Comparison of ENCODE assay signal across 11 cellular contexts in the genomic region with DNA sequence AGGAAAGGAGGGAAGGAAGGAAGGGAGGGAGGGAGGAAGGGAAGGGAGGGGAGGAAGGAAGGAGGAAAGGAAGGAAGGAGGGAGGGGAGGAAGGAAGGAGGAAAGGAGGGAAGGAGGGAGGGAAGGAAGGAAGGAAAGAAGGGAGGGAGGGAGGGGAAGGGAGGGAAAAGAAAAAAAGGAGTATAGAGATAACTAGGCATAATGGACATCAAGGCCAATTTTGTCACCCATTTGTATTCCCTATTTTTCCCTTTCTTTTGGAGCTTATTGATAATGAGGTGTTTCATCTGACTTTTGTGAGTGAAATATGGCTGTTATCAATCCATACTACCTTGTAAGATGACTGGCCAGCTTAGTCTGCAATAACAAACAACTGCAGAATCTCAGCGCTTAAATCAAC.
"Had no signal": no experiment of that assay in that cellular context is flagged by ENCODE, and none has a peak within 500 bp of the region (broad histone marks: within the 10 kb centered on the region; RNA-seq: fewer than 3 reads in every experiment).

No MANE protein-coding gene starts in this region.

- ATAC-seq: HCT116 had no signal

- H3K9ac ChIP-seq: GM23248 had no signal

- H3K4me1 ChIP-seq: HAP-1 had no signal

- H3K4me2 ChIP-seq: GM23338 had no signal

- H3K36me3 ChIP-seq: HAP-1 had no signal

- H2AFZ ChIP-seq: GM23248, GM23338 had no signal

- H3K4me3 ChIP-seq: GM23248, GM23338, HAP-1 had no signal

- DNase-seq: GM23248, GOT3, H7, H9, HCEC 1CT, HFFc6 had no signal

- FAIRE-seq: H1, H54 had no signal

- H3K9me3 ChIP-seq: HAP-1 had no signal

- H3K27ac ChIP-seq: GM23248 had no signal
